30 cellular contexts compared by ENCODE assay signal in the genomic region with DNA sequence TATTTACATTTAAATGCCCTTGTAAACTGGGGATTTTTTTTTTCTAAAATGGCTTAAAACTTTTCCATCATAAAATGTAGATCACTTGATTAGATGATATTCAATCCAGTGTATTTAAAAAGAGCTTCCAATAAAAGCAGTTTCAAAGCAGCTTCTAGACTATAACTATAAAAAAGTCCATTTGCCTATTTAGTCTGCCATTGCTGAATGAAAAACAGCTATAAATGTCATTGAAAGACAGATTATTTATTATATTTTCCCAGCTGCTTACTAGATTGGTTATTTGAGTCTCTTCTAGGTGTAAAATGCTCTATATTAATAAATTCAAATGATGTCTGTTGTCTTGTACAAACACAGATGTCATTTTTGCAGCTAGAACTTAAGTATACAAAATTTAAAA.
"Had no signal": no experiment of that assay in that cellular context is flagged by ENCODE, and none has a peak within 500 bp of the region (broad histone marks: within the 10 kb centered on the region; RNA-seq: fewer than 3 reads in every experiment).

No MANE protein-coding gene starts in this region.

- H3K4me1 ChIP-seq: ascending aorta had no signal

- FAIRE-seq: bronchial epithelial cell, TTC549 had no signal

- H3K36me3 ChIP-seq: ascending aorta, cardiac muscle cell had no signal

- H3K9me3 ChIP-seq: ascending aorta had no signal

- H3K27ac ChIP-seq: ascending aorta, cardiac muscle cell, VCaP had no signal

- ATAC-seq: activated CD4-positive, alpha-beta T cell treated with anti-CD3 and anti-CD28 coated beads for 36 hours; activated CD8-positive, alpha-beta memory T cell treated with anti-CD3 and anti-CD28 coated beads, Interleukin-2, amount 10 ng/mL, durations not matched to agents 7 days and 5 days; activated CD8-positive, alpha-beta T cell treated with anti-CD3 and anti-CD28 coated beads, Interleukin-2, amount 10 ng/mL, durations not matched to agents 7 days and 5 days; activated naive CD8-positive, alpha-beta T cell treated with anti-CD3 and anti-CD28 coated beads, Interleukin-2, amount 50 U/mL, for 24 hours had no signal

- H3K27me3 ChIP-seq: ascending aorta, cardiac muscle cell had no signal

- H3K4me3 ChIP-seq: ascending aorta, cardiac muscle cell had no signal

- DNase-seq: activated B cell treated with CpG ODN at 0.5 μM for 24 hours; activated CD4-positive, alpha-beta memory T cell treated with anti-CD3 and anti-CD28 coated beads, Interleukin-2, amount 10 ng/mL, durations not matched to agents 7 days and 5 days; activated CD4-positive, alpha-beta T cell treated with anti-CD3 and anti-CD28 coated beads for 1 hour; activated CD4-positive, alpha-beta T cell treated with anti-CD3 and anti-CD28 coated beads for 36 hours; activated CD4-positive, alpha-beta T cell treated with anti-CD3 and anti-CD28 coated beads for 48 hours; activated CD4-positive, alpha-beta T cell treated with anti-CD3 and anti-CD28 coated beads, Interleukin-2, amount 10 ng/mL, durations not matched to agents 7 days and 5 days; activated CD4-positive, alpha-beta T cell treated with anti-CD3 and anti-CD28 coated beads, Interleukin-2, amount 50 U/mL, for 48 hours; activated CD8-positive, alpha-beta memory T cell treated with anti-CD3 and anti-CD28 coated beads for 24 hours; activated CD8-positive, alpha-beta memory T cell treated with anti-CD3 and anti-CD28 coated beads, Interleukin-2, amount 10 ng/mL, durations not matched to agents 7 days and 5 days; activated CD8-positive, alpha-beta memory T cell treated with anti-CD3 and anti-CD28 coated beads, Interleukin-2, amount 50 U/mL, for 48 hours; activated CD8-positive, alpha-beta T cell treated with anti-CD3 and anti-CD28 coated beads, Interleukin-2, amount 10 ng/mL, durations not matched to agents 7 days and 5 days; activated effector memory CD4-positive, alpha-beta T cell treated with Interleukin-2 at 50 U/mL for 16 hours; activated gamma-delta T cell; activated naive CD4-positive, alpha-beta T cell treated with anti-CD3 and anti-CD28 coated beads, Interleukin-2, amount 10 ng/mL, durations not matched to agents 7 days and 5 days; activated naive CD4-positive, alpha-beta T cell treated with Interleukin-2 at 50 U/mL for 16 hours; activated naive CD8-positive, alpha-beta T cell treated with anti-CD3 and anti-CD28 coated beads, Interleukin-2, amount 10 ng/mL, durations not matched to agents 7 days and 5 days; activated naive CD8-positive, alpha-beta T cell treated with anti-CD3 and anti-CD28 coated beads, Interleukin-2, amount 50 U/mL, for 24 hours; activated T-cell treated with anti-CD3 and anti-CD28 coated beads, Interleukin-2, amount 50 U/mL, for 24 hours; activated T-cell treated with anti-CD3 and anti-CD28 coated beads, Interleukin-2, amount 50 U/mL, for 48 hours; amygdala; anterior cingulate cortex; caudate nucleus; cerebellar nuclear complex; T-helper 2 cell; T-helper 9 cell had no signal
